ENCODE assay signal across 8 cellular contexts in genomic region chr20:58447733-58448391, GRCh38. TPM values are rescaled to one million over a fixed set of nuclear protein-coding genes. Genes with fewer than 3 reads are reported as not detected.
DNase-seq lines count a peak whose midpoint lies in the region; ATAC-seq, FAIRE-seq and TF ChIP-seq lines count a peak whose summit lies in the region.

No MANE protein-coding gene starts in this region.

- no peaks in the 10 kb centered on the region for H3K9me3 ChIP-seq in astrocyte (ENCODE audit: insufficient read depth, low read depth, low read length)

- H3K27ac ChIP-seq in astrocyte (ENCODE audit: low read depth, low read length) = no peak overlapping the region

- no peak for FAIRE-seq in astrocyte (lab: Jason Lieb, UNC)

- peaks cover 22% of the 10 kb centered on the region for H4K20me1 ChIP-seq in astrocyte (ENCODE audit: insufficient read depth, low read length)

- peaks cover 5% of the 10 kb centered on the region for H3K36me3 Mint-ChIP-seq in astrocyte (ENCODE audit: low read depth, unreplicated experiment)

- TF ChIP-seq CTCF in astrocyte (IDR thresholded peaks at IDR 0.05; ENCODE audit: insufficient read depth, low read depth, low read length) = peak; percentile 62

- no peak overlapping the region for H3K27ac Mint-ChIP-seq in astrocyte (ENCODE audit: unreplicated experiment)

- peak; percentile 77 for DNase-seq in ELR (ENCODE audit: low read depth)
- peak; percentile 42 for DNase-seq in HT1080 (ENCODE audit: low read depth)
- peak; percentile 19 for DNase-seq in astrocyte (ENCODE audit: low read depth)
- peak; percentile 53 for DNase-seq in inferior parietal cortex (ENCODE audit: extremely low spot score)
- DNase-seq in stimulated activated CD4-positive, alpha-beta T cell treated with anti-CD3 and anti-CD28 coated beads, Interleukin-4, amount 100 ng/mL, for 48 hours (ENCODE audit: low read depth in 2 of 2) = peak; percentile 33 to 38
- DNase-seq in mesenteric fat pad (ENCODE audit: low spot score) = no peak

- ATAC-seq in SK-N-SH treated with all-trans-retinoic acid at 6 μM for 48 hours (peak; percentile 85), HG03135 (IDR thresholded peaks at IDR 0.05; ENCODE audit: unreplicated experiment) (no peak)

- no peaks in the 10 kb centered on the region for H3K9me3 Mint-ChIP-seq in astrocyte (ENCODE audit: unreplicated experiment)

- H3K4me1 ChIP-seq in astrocyte (ENCODE audit: insufficient read depth, low read length) = no peaks in the 10 kb centered on the region

- H3K9ac ChIP-seq in astrocyte (ENCODE audit: low read length) = no peak overlapping the region

- no peak overlapping the region for H2AFZ ChIP-seq in astrocyte (ENCODE audit: low read depth, low read length)

- H3K36me3 ChIP-seq in astrocyte (ENCODE audit: insufficient read depth, low read length) = peaks cover 9% of the 10 kb centered on the region

- H3K27me3 Mint-ChIP-seq in astrocyte (ENCODE audit: low read depth, unreplicated experiment) = no peaks in the 10 kb centered on the region

- no peaks in the 10 kb centered on the region for H3K27me3 ChIP-seq in astrocyte (ENCODE audit: insufficient read depth, low read length)

- peaks cover 3% of the 10 kb centered on the region for H3K4me1 Mint-ChIP-seq in astrocyte (ENCODE audit: low read depth, unreplicated experiment)

- H3K4me2 ChIP-seq in astrocyte (ENCODE audit: low read length) = no peak overlapping the region

- no peak overlapping the region for H3K4me3 Mint-ChIP-seq in astrocyte (ENCODE audit: unreplicated experiment)

- H3K4me3 ChIP-seq in astrocyte (ENCODE audit: insufficient read depth, low read depth, low read length) = no peak overlapping the region

- H3K79me2 ChIP-seq in astrocyte (ENCODE audit: insufficient read depth, low read length) = peaks cover 12% of the 10 kb centered on the region

TF ChIP-seq in SK-N-SH treated with all-trans-retinoic acid at 6 μM for 48 hours, 23 proteins besides CTCF, POLR2A, EP300 and RAD21:
- TF ChIP-seq TSHZ2 (CRISPR knock-in tag; IDR thresholded peaks at IDR 0.05) (no peak), ESRRG (CRISPR knock-in tag; IDR thresholded peaks at IDR 0.05) (no peak), ZFP30 (CRISPR knock-in tag; IDR thresholded peaks at IDR 0.05) (no peak), ZNF8 (CRISPR knock-in tag; IDR thresholded peaks at IDR 0.05) (no peak), RARB (CRISPR knock-in tag; IDR thresholded peaks at IDR 0.05) (no peak), OSR1 (CRISPR knock-in tag; IDR thresholded peaks at IDR 0.05) (no peak), TCF4 (CRISPR knock-in tag; IDR thresholded peaks at IDR 0.05; ENCODE audit: borderline replicate concordance) (no peak), PPARA (CRISPR knock-in tag; IDR thresholded peaks at IDR 0.05; ENCODE audit: borderline replicate concordance) (no peak), TOX (CRISPR knock-in tag; IDR thresholded peaks at IDR 0.05; ENCODE audit: borderline replicate concordance) (no peak), ARNTL (CRISPR knock-in tag; IDR thresholded peaks at IDR 0.05; ENCODE audit: borderline replicate concordance, low read depth) (no peak), ZC3H10 (CRISPR knock-in tag; IDR thresholded peaks at IDR 0.05) (no peak), SNAI2 (CRISPR knock-in tag; IDR thresholded peaks at IDR 0.05) (no peak), ZNF565 (CRISPR knock-in tag; conservative IDR thresholded peaks at IDR 0.05; ENCODE audit: low read depth) (no peak), ZFP3 (CRISPR knock-in tag; IDR thresholded peaks at IDR 0.05) (no peak)
- TF ChIP-seq, protein P1, sequence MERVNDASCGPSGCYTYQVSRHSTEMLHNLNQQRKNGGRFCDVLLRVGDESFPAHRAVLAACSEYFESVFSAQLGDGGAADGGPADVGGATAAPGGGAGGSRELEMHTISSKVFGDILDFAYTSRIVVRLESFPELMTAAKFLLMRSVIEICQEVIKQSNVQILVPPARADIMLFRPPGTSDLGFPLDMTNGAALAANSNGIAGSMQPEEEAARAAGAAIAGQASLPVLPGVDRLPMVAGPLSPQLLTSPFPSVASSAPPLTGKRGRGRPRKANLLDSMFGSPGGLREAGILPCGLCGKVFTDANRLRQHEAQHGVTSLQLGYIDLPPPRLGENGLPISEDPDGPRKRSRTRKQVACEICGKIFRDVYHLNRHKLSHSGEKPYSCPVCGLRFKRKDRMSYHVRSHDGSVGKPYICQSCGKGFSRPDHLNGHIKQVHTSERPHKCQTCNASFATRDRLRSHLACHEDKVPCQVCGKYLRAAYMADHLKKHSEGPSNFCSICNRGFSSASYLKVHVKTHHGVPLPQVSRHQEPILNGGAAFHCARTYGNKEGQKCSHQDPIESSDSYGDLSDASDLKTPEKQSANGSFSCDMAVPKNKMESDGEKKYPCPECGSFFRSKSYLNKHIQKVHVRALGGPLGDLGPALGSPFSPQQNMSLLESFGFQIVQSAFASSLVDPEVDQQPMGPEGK (CRISPR knock-in tag; IDR thresholded peaks at IDR 0.05; ENCODE audit: borderline replicate concordance) = no peak

RNA-seq across cellular contexts. Expression of gene VAPB, which starts 58.8 kb away (rescaled TPM):
- 5.5 and 14.2 TPM in 2 replicates for total RNA-seq in HT1080 (2014; rRNA removed; shearing (Covaris generic))
- polyA plus RNA-seq in HT1080 (2015; cell fraction: cytosol; rRNA removed) = 26.8 and 28.5 TPM in 2 replicates
- 24.9 and 26.9 TPM in 2 replicates for polyA plus RNA-seq in HT1080 (2015; cell fraction: nucleus; rRNA removed)
- 57.6 and 61.5 TPM in 2 replicates for total RNA-seq in astrocyte
- 51.5 TPM for total RNA-seq in mesenteric fat pad
